In the genomic region with DNA sequence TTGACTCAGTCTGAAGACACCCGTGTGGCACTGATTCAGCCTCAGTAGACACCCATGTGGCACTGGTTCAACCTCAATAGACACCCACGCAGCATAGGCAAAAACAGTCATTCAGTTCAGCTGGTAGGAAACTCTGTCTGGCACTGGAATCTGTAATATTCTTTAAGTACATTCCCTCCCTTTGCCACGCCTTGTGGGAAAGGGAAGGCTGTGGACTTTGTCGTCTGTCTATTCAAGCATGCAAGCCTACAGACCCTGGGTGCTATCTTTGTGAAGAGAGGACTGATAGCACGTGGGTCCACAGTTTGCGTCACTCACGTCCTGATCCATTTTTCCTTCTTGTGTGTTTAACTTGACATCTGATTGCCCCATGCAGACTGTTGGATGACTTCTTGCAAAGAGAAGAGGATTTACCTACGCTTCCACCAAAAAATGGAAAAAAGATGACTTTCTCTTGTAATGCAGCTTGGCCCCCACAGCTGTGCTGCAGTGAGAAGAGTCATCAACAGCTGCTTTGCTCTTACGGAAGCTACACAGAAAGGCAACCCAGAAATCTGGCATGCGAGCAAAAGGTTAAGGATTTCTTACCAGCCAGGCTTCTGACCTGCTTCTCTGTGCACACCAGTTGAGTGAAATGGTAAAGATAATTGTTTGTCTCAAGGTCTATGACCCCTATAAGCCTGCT, we compare ENCODE assay signal across 1 cellular context.
TF ChIP-seq lines count a peak whose summit lies in the region.

No MANE protein-coding gene starts in this region.

TF ChIP-seq in A549, 52 proteins besides CTCF, POLR2A, EP300 and RAD21 (continued from another document):
- no peak for TF ChIP-seq KDM1A (IDR thresholded peaks at IDR 0.05; ENCODE audit: low read depth)
